In the genomic region with DNA sequence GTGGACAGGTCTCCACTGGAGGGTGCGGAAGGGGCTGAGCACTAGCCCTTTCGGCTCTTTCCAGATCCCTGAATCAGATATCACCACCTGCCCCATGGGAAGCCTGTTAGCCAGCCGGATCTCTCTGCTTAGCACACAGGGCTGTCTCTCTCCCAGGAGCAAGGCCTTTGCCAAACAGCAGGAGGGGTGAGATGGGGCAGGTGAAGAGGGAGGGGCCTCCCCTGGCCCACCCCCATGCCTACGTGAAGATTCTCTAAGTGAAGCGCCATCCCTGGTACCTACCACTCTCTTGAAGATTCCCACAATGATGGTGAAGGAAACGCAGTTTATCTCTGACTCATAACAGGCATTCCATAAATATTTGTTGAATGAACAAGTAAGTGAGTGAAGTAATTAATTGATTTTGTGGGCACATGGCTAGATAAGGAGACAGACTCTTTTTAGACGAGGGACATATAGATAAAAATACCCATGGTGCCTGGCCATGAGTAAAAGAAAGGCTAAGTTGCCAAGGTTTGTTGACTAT, we compare ENCODE assay signal across 13 cellular contexts. TPM values are rescaled to one million over a fixed set of nuclear protein-coding genes. Genes with fewer than 3 reads are reported as not detected.
DNase-seq lines count a peak whose midpoint lies in the region; ATAC-seq and TF ChIP-seq lines count a peak whose summit lies in the region.
"Had no signal": no experiment of that assay in that cellular context is flagged by ENCODE, and none has a peak within 500 bp of the region (broad histone marks: within the 10 kb centered on the region; RNA-seq: fewer than 3 reads in every experiment).

No MANE protein-coding gene starts in this region.

- intact Hi-C loops in heart left ventricle (cut with DNase I), result loop anchor here in 1 of 10 donors (5.0 kb wide), 1 partner anchor 81 kb away; no protein-coding TSS in a partner anchor
- intact Hi-C loops in upper lobe of right lung (cut with DNase I), result no loop called here

- no peak for TF ChIP-seq POLR2A in heart left ventricle (IDR thresholded peaks at IDR 0.05)

- CTCF ChIA-PET in WTC11 (lab: Charles Lee), result interaction anchor here (1.0 to 2.2 kb wide), 2 partner anchors 63 to 248 kb away, joined by 5 to 10 read pairs; no protein-coding TSS in a partner anchor

- H3K36me3 ChIP-seq in heart left ventricle (no peaks in the 10 kb centered on the region), upper lobe of right lung (no peaks in the 10 kb centered on the region)

- H3K27ac Mint-ChIP-seq in WTC11 (peak overlapping the region; percentile 88), T-helper 17 cell (no peak overlapping the region)
- H3K27ac Mint-ChIP-seq: activated T-helper 1 cell treated with anti-CD3 and anti-CD28 coated beads, Interleukin-12 subunit alpha, Interleukin-12 subunit beta, Interleukin-2, Interleukin-4 antibody, amounts not matched to agents 30 ng/mL and 10 ng/mL and 1 ng/mL, durations not matched to agents 14 hours and 24 hours and 36 hours had no signal

- POLR2A ChIA-PET in WTC11 (lab: Charles Lee), result no interaction called here

- H3K9me3 Mint-ChIP-seq in WTC11, result peaks cover 3% of the 10 kb centered on the region
- H3K9me3 Mint-ChIP-seq: activated T-helper 1 cell treated with anti-CD3 and anti-CD28 coated beads, Interleukin-12 subunit alpha, Interleukin-12 subunit beta, Interleukin-2, Interleukin-4 antibody, amounts not matched to agents 30 ng/mL and 10 ng/mL and 1 ng/mL, durations not matched to agents 14 hours and 24 hours and 36 hours had no signal

- peaks cover 12% of the 10 kb centered on the region for H3K27me3 Mint-ChIP-seq in WTC11 (ENCODE audit: low read depth)
- H3K27me3 Mint-ChIP-seq in T-helper 17 cell, result peaks cover 48% of the 10 kb centered on the region

- H3K4me3 Mint-ChIP-seq in WTC11, result no peak overlapping the region
- H3K4me3 Mint-ChIP-seq in T-helper 17 cell, result no peak overlapping the region
- H3K4me3 Mint-ChIP-seq: activated T-helper 1 cell treated with anti-CD3 and anti-CD28 coated beads, Interleukin-12 subunit alpha, Interleukin-12 subunit beta, Interleukin-2, Interleukin-4 antibody, amounts not matched to agents 30 ng/mL and 10 ng/mL and 1 ng/mL, durations not matched to agents 14 hours and 24 hours and 36 hours had no signal

- H3K9me3 ChIP-seq in heart left ventricle (peaks cover 0 to 2% (median 0%) of the 10 kb centered on the region in 12 donors), upper lobe of right lung (no peaks in the 10 kb centered on the region), T-helper 17 cell (ENCODE audit: control insufficient read depth, low read length, poor library complexity, severe bottlenecking) (no peaks in the 10 kb centered on the region)

- H3K4me1 Mint-ChIP-seq in WTC11 (peaks cover 53% of the 10 kb centered on the region), T-helper 17 cell (no peaks in the 10 kb centered on the region)

- H3K27me3 ChIP-seq in heart left ventricle, result peaks cover 0 to 27% (median 0%) of the 10 kb centered on the region in 9 donors
- H3K27me3 ChIP-seq in upper lobe of right lung, result peaks cover 2% of the 10 kb centered on the region

- in situ Hi-C loops in GM13976 (cut with MboI; ENCODE audit: low sequenced_read_pairs, unreplicated experiment), result no loop called here

- H3K36me3 Mint-ChIP-seq in WTC11, result no peaks in the 10 kb centered on the region
- peaks cover 5% of the 10 kb centered on the region for H3K36me3 Mint-ChIP-seq in T-helper 17 cell (ENCODE audit: low read depth)

- TF ChIP-seq CTCF in HFF-Myc (IDR thresholded peaks at IDR 0.05; ENCODE audit: low read depth, low read length, missing control alignments) (no peak), WTC11 (IDR thresholded peaks at IDR 0.05) (no peak), heart left ventricle (IDR thresholded peaks at IDR 0.05) (no peak), upper lobe of right lung (IDR thresholded peaks at IDR 0.05) (no peak), GM13976 (IDR thresholded peaks at IDR 0.05; ENCODE audit: borderline replicate concordance, control extremely low read depth, extremely low read depth, insufficient read depth, missing control alignments) (no peak)

- DNase-seq in HFF-Myc (ENCODE audit: extremely low read depth, low read depth), result peak; percentile 14
- DNase-seq in WTC11 (ENCODE audit: low spot score), result peak; percentile 26
- DNase-seq in heart left ventricle, result no peak
- DNase-seq in upper lobe of right lung, result peak; percentile 51
- no peak for DNase-seq in GM13976 (ENCODE audit: low spot score)
- DNase-seq in T-helper 17 cell, result no peak
- DNase-seq: dorsolateral prefrontal cortex, left cardiac atrium, NCI-H82 had no signal

- WGBS in heart left ventricle, 4 donors, result 28 to 35% (median 33%) methylated on average over 5 to 7 of the region's 7 CpGs

- H3K4me3 ChIP-seq in HFF-Myc (replicated peaks; ENCODE audit: low read depth, low read length) (no peak overlapping the region), heart left ventricle (no peak overlapping the region), upper lobe of right lung (no peak overlapping the region)
- H3K4me3 ChIP-seq: dorsolateral prefrontal cortex had no signal

- ATAC-seq in WTC11 (peak; percentile 46), heart left ventricle (peak; percentile 29 to 65 (median 43)), upper lobe of right lung (peak; percentile 12), T-helper 17 cell (no peak), GM18861 (IDR thresholded peaks at IDR 0.05; ENCODE audit: unreplicated experiment) (no peak)

- H3K4me1 ChIP-seq in heart left ventricle, result peaks cover 0 to 34% (median 2%) of the 10 kb centered on the region in 12 donors
- H3K4me1 ChIP-seq in upper lobe of right lung, result no peaks in the 10 kb centered on the region

- H3K27ac ChIP-seq in heart left ventricle, result peak overlapping the region in 3 of 12 donors; percentile 34 to 50 (median 34)
- H3K27ac ChIP-seq in upper lobe of right lung, result no peak overlapping the region
- H3K27ac ChIP-seq: dorsolateral prefrontal cortex, KMS-11 had no signal

TF ChIP-seq in WTC11, 78 proteins besides CTCF, POLR2A, EP300 and RAD21:
- TF ChIP-seq, protein P1, sequence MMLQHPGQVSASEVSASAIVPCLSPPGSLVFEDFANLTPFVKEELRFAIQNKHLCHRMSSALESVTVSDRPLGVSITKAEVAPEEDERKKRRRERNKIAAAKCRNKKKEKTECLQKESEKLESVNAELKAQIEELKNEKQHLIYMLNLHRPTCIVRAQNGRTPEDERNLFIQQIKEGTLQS (CRISPR knock-in tag; conservative IDR thresholded peaks at IDR 0.05), result no peak
- TF ChIP-seq, protein P2, sequence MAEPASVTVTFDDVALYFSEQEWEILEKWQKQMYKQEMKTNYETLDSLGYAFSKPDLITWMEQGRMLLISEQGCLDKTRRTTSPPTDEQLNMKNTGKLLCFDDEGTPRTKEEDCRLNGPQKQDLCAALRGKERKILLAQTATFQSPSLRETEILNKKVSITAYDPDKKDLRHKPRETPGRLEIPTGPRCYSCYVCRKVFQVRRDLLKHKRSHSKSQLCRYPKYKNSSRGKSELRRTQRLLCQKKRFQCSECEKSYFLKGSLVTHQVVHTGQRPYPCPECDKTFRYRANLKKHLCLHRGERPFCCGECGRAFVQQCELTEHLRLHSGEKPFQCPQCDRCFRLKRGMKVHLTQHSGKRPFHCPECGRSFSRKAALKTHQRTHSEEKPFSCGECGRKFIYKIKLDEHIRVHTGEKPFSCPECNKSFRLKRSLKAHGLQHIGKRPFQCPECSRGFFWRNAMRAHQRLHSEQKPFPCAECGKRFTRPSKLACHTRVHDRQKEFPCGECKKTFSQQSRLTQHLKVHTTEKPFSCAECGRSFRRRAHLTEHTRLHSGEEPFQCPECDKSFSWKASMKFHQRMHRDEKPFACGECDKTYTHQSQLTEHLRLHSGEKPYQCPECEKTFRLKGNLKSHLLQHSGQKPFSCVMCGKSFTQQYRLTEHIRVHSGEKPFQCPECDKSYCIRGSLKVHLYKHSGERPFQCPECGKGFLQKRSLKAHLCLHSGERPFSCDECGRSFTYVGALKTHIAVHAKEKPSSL (CRISPR knock-in tag; conservative IDR thresholded peaks at IDR 0.05), result no peak
- no peak for TF ChIP-seq CBFB (CRISPR knock-in tag; IDR thresholded peaks at IDR 0.05; ENCODE audit: low read depth)
- no peak; the same call in 1 of the 2 replicates for TF ChIP-seq SP1 (CRISPR knock-in tag; conservative IDR thresholded peaks at IDR 0.05)
TF ChIP-seq in WTC11: peak in this region for 0.

RNA-seq across cellular contexts. Expression of a gene that starts 19.6 kb away (rescaled TPM):
- 8.6 to 10.5 TPM (median 9.0 TPM) in 3 replicates for total RNA-seq in WTC11 (2021)
- 10 to 100 TPM in 4 of 9 donors, 1 to 10 TPM in 5; 6.0 to 23.0 (median 9.7) TPM for total RNA-seq in heart left ventricle
- polyA plus RNA-seq in heart left ventricle, result 1 to 10 TPM; 5.1 to 8.3 TPM
- 0.06 TPM for total RNA-seq in upper lobe of right lung
- total RNA-seq in T-helper 17 cell, result not detected
- total RNA-seq: activated T-helper 1 cell treated with anti-CD3 and anti-CD28 coated beads, Interleukin-12 subunit alpha, Interleukin-12 subunit beta, Interleukin-2, Interleukin-4 antibody, amounts not matched to agents 30 ng/mL and 10 ng/mL and 1 ng/mL, durations not matched to agents 14 hours and 24 hours and 36 hours; posterior vena cava had no signal

RNA-seq across cellular contexts. Expression of a gene that starts 54.6 kb away (rescaled TPM):
- not detected in 3 replicates for total RNA-seq in WTC11 (2021)
- under 1 TPM in 3 of 9 donors, not detected in 6; 0.32 to 0.82 (median 0.65) TPM for total RNA-seq in heart left ventricle
- polyA plus RNA-seq in heart left ventricle, result under 1 TPM in 1 of 2 donors, not detected in 1; 0.23 TPM
- not detected for total RNA-seq in upper lobe of right lung
- total RNA-seq in T-helper 17 cell, result not detected
- total RNA-seq: activated T-helper 1 cell treated with anti-CD3 and anti-CD28 coated beads, Interleukin-12 subunit alpha, Interleukin-12 subunit beta, Interleukin-2, Interleukin-4 antibody, amounts not matched to agents 30 ng/mL and 10 ng/mL and 1 ng/mL, durations not matched to agents 14 hours and 24 hours and 36 hours; dorsolateral prefrontal cortex; posterior vena cava had no signal

Comparison
In these comparisons a context has a peak if more than half of its experiments do, and no peak if none do; other contexts are left out.
1. DNase-seq: peak in HFF-Myc (single experiment), WTC11 (single experiment) and upper lobe of right lung (single experiment); none in heart left ventricle (0 of 5), GM13976 (single experiment) and T-helper 17 cell (0 of 3).
2. ATAC-seq: peak in WTC11 (single experiment), heart left ventricle (4 of 4) and upper lobe of right lung (single experiment); none in T-helper 17 cell (single experiment) and GM18861 (single experiment).